ENCODE assay signal across 1 cellular context in the genomic region with DNA sequence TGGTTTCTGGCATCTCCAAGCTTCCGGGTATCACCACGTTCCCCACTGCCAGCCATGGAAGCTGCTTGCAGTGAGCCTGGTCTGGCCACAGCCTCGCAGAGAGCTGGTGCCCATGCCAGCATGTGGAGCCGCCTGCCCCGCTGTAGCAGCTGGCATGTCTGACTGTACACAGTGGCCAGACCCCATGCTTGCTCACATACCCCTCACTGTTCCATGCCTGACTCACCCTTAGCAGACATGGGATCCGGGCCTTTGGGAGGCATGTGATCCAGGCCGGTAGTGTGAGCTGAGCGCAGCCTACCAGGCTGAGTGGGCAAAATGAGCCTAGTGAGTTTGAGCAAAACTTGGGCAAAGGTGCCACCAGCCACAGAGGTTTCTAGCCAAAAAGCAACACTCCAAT.
TF ChIP-seq lines count a peak whose summit lies in the region.

No MANE protein-coding gene starts in this region.

TF ChIP-seq in K562, 482 proteins besides CTCF, POLR2A, EP300 and RAD21:
- TF ChIP-seq ILK (tag; IDR thresholded peaks at IDR 0.05; ENCODE audit: borderline replicate concordance, low read depth) = no peak
- no peak for TF ChIP-seq VEZF1 (CRISPR knock-in tag; IDR thresholded peaks at IDR 0.05)
- TF ChIP-seq RFX1 (IDR thresholded peaks at IDR 0.05) = no peak
- TF ChIP-seq, protein P1, sequence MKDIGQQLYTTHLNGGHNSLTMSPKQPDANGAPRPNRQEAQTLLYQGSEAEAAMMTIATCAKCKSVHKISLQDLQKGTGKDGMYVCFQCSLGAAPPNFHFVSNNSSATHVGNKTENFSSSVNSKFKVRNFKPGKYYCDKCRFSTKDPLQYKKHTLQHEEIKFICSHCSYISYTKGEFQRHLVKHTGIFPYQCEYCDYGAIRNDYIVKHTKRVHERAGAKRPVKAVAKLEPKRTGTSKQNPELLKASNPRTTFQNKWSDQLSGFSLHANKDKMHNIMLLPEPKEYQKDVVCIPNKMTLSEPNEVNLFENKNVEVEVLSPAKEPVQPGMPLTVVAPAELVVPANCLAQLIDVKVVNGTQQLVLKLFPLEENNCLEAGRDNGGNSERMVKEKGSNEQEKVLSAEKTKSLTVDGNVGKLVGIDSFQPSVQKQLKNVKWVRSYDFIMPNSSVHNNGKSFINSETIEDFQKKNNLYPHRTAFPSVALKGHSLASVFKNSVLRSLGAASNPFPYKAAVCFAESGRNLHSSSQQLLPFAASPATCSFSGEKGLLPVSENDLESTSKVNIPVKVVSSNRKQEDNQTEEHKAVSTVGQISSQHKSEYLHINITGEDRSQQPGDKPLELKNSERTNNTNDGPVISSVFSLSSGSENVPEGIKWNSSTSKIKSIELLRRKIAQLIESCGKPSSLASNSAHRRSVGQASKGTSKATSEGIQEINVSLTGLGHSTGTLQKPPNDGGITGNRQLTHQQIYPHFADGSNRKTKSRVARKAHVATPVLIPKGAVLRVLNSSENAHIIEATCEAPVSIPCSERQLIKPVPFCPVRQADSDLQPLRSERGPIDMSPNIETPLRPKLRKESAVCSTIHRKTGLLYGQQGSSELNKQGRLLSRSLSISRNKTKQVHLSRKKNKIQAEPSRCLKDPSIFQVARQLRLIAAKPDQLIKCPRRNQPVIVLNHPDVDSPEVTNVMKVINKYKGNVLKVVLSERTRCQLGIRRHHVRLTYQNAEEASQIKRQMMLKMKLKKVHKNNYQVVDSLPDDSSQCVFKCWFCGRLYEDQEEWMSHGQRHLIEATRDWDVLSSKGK (CRISPR knock-in tag; IDR thresholded peaks at IDR 0.05) = no peak
- TF ChIP-seq KLF1 (tag; IDR thresholded peaks at IDR 0.05) = no peak
- no peak for TF ChIP-seq BRD9 (IDR thresholded peaks at IDR 0.05; ENCODE audit: low read depth, partially characterized antibody)
- TF ChIP-seq MYNN (IDR thresholded peaks at IDR 0.05) = no peak
- TF ChIP-seq MYNN (CRISPR knock-in tag; IDR thresholded peaks at IDR 0.05) = no peak
- TF ChIP-seq SETDB1 (IDR thresholded peaks at IDR 0.05; ENCODE audit: low read length) = no peak
